In the genomic region with DNA sequence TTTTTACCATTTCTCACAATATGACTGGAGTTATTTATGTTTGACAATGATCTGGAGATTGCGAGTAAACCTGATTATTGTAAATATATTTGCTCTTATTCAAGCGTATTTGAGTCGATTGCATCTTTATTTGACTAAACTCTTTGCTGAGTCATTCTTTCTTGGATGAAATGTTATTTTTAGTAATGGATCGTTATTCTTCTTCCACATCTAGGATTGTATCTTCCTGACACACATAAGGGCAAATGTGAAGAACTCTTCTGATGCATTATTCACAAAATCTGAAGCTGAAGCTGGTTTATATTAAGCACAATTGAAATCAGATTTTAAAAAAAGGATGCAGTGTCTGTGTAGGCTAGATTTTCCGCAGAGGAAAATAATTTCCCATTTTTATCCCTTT, we compare ENCODE assay signal across 20 cellular contexts.
"Had no signal": no experiment of that assay in that cellular context is flagged by ENCODE, and none has a peak within 500 bp of the region (broad histone marks: within the 10 kb centered on the region; RNA-seq: fewer than 3 reads in every experiment).

No MANE protein-coding gene starts in this region.

- H3K4me1 Mint-ChIP-seq: natural killer cell; stimulated activated naive B cell treated with anti-CD40 and anti-IgM and Interleukin-4, amounts not matched to agents 10 μg/mL and 1 μg/mL and 100 μg/mL, for 72 hours had no signal

- H3K4me3 Mint-ChIP-seq: activated CD4-positive, alpha-beta memory T cell treated with anti-CD3 and anti-CD28 coated beads for 36 hours; activated naive CD8-positive, alpha-beta T cell treated with anti-CD3 and anti-CD28 coated beads for 36 hours; natural killer cell; stimulated activated naive B cell treated with anti-CD40 and anti-IgM and Interleukin-4, amounts not matched to agents 10 μg/mL and 1 μg/mL and 100 μg/mL, for 72 hours had no signal

- DNase-seq: activated CD4-positive, alpha-beta memory T cell treated with anti-CD3 and anti-CD28 coated beads for 36 hours; activated CD4-positive, alpha-beta T cell treated with anti-CD3 and anti-CD28 coated beads for 4 hours; activated CD4-positive, CD25-positive, alpha-beta regulatory T cell; activated naive CD4-positive, alpha-beta T cell treated with Interleukin-2 at 50 U/mL for 16 hours; activated naive CD8-positive, alpha-beta T cell treated with anti-CD3 and anti-CD28 coated beads for 36 hours; activated T-cell treated with anti-CD3 and anti-CD28 coated beads, Interleukin-2, amount 50 U/mL, for 48 hours; amniotic stem cell; foreskin melanocyte; hippocampal formation; left ventricle myocardium inferior; mammary epithelial cell; midbrain; natural killer cell; retina; sigmoid colon; stimulated activated CD4-positive, alpha-beta T cell treated with anti-CD3 and anti-CD28 coated beads, Interleukin-2, amount 100 ng/mL, for 48 hours; stimulated activated CD8-positive, alpha-beta memory T cell treated with anti-CD3 and anti-CD28 coated beads, Interleukin-4, amount 100 ng/mL, for 48 hours; stimulated activated naive B cell treated with anti-CD40 and anti-IgM and Interleukin-4, amounts not matched to agents 10 μg/mL and 1 μg/mL and 100 μg/mL, for 72 hours; transverse colon had no signal

- H3K27me3 Mint-ChIP-seq: activated CD4-positive, alpha-beta memory T cell treated with anti-CD3 and anti-CD28 coated beads for 36 hours; activated naive CD8-positive, alpha-beta T cell treated with anti-CD3 and anti-CD28 coated beads for 36 hours; stimulated activated naive B cell treated with anti-CD40 and anti-IgM and Interleukin-4, amounts not matched to agents 10 μg/mL and 1 μg/mL and 100 μg/mL, for 72 hours had no signal

- H3K27ac ChIP-seq: epithelial cell of prostate, left ventricle myocardium inferior, sigmoid colon, transverse colon had no signal

- H3K36me3 Mint-ChIP-seq: activated CD4-positive, alpha-beta memory T cell treated with anti-CD3 and anti-CD28 coated beads for 36 hours; activated naive CD8-positive, alpha-beta T cell treated with anti-CD3 and anti-CD28 coated beads for 36 hours; natural killer cell; stimulated activated naive B cell treated with anti-CD40 and anti-IgM and Interleukin-4, amounts not matched to agents 10 μg/mL and 1 μg/mL and 100 μg/mL, for 72 hours had no signal

- H3K27me3 ChIP-seq: sigmoid colon, transverse colon had no signal

- H3K27ac Mint-ChIP-seq: activated CD4-positive, alpha-beta memory T cell treated with anti-CD3 and anti-CD28 coated beads for 36 hours; activated naive CD8-positive, alpha-beta T cell treated with anti-CD3 and anti-CD28 coated beads for 36 hours; natural killer cell; stimulated activated naive B cell treated with anti-CD40 and anti-IgM and Interleukin-4, amounts not matched to agents 10 μg/mL and 1 μg/mL and 100 μg/mL, for 72 hours had no signal

- H3K36me3 ChIP-seq: left ventricle myocardium inferior, sigmoid colon, transverse colon had no signal

- H3K9me3 Mint-ChIP-seq: activated CD4-positive, alpha-beta memory T cell treated with anti-CD3 and anti-CD28 coated beads for 36 hours; activated naive CD8-positive, alpha-beta T cell treated with anti-CD3 and anti-CD28 coated beads for 36 hours; stimulated activated naive B cell treated with anti-CD40 and anti-IgM and Interleukin-4, amounts not matched to agents 10 μg/mL and 1 μg/mL and 100 μg/mL, for 72 hours had no signal

- H3K4me3 ChIP-seq: left ventricle myocardium inferior, sigmoid colon, transverse colon had no signal
